Comparison of ENCODE assay signal across 1 cellular context in the genomic region with DNA sequence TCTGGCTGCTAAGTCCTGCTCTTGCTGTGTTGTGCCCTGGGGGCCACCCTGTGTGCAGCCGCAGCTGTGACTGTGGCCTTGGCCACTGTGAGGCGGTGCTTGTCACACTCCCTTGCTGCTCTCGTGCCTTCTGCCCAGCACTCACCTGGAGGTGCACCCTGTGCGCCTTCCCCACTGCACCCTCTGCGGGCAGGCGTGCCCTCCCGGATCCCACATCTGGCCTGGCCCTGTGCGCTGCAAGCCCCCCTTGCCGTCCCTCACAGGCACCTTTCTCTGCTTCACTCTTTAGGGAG.
TF ChIP-seq lines count a peak whose summit lies in the region.

No MANE protein-coding gene starts in this region.

TF ChIP-seq in GM23338, 12 proteins besides CTCF, POLR2A, EP300 and RAD21 (continued from another document):
- TF ChIP-seq JUNB (IDR thresholded peaks at IDR 0.05; ENCODE audit: unreplicated experiment) = no peak
